8 cellular contexts compared by ENCODE assay signal in genomic region chr3:107752202-107752990, GRCh38.
A peak's percentile ranks its signal among the peaks of the same experiment; 100 is the strongest.
DNase-seq lines count a peak whose midpoint lies in the region; ATAC-seq, FAIRE-seq and TF ChIP-seq lines count a peak whose summit lies in the region.

No MANE protein-coding gene starts in this region.

- H3K9me3 Mint-ChIP-seq in WTC11, result no peaks in the 10 kb centered on the region
- no peaks in the 10 kb centered on the region for H3K9me3 Mint-ChIP-seq in activated CD4-positive, alpha-beta memory T cell treated with anti-CD3 and anti-CD28 coated beads for 36 hours
- H3K9me3 Mint-ChIP-seq in activated naive CD4-positive, alpha-beta T cell treated with anti-CD3 and anti-CD28 coated beads, Interleukin-2, amount 50 U/mL, for 72 hours, result no peaks in the 10 kb centered on the region

- intact Hi-C loops in activated CD4-positive, alpha-beta memory T cell treated with anti-CD3 and anti-CD28 coated beads for 36 hours (cut with micrococcal nuclease), result loop anchor here (1.0 to 2.0 kb wide), 2 partner anchors 62 to 76 kb away; no protein-coding TSS in a partner anchor

- H3K4me3 Mint-ChIP-seq in WTC11, result no peak overlapping the region
- no peak overlapping the region for H3K4me3 Mint-ChIP-seq in activated CD4-positive, alpha-beta memory T cell treated with anti-CD3 and anti-CD28 coated beads for 36 hours

- FAIRE-seq in keratinocyte (lab: Jason Lieb, UNC), result no peak

- no peak overlapping the region for H3K4me2 ChIP-seq in keratinocyte (ENCODE audit: control insufficient read depth, extremely low read depth, insufficient read depth, low read depth, low read length)

- dilution Hi-C loops in keratinocyte (cut with MboI; ENCODE audit: extremely low pct_ligation_motif_present, low sequenced_read_pairs), result no loop called here

- no peak overlapping the region for H3K4me3 ChIP-seq in keratinocyte (ENCODE audit: control insufficient read depth in 2 of 3, extremely low read depth in 1 of 3, insufficient read depth in 2 of 3, low read depth in 1 of 3, low read length in 3 of 3)

- peaks cover 5% of the 10 kb centered on the region for H3K4me1 Mint-ChIP-seq in WTC11
- H3K4me1 Mint-ChIP-seq in activated CD4-positive, alpha-beta memory T cell treated with anti-CD3 and anti-CD28 coated beads for 36 hours (ENCODE audit: low read depth), result no peaks in the 10 kb centered on the region

- no peak overlapping the region for H3K9ac ChIP-seq in keratinocyte (ENCODE audit: control insufficient read depth, extremely low read depth, insufficient read depth, low read length)

- H3K9me1 ChIP-seq in keratinocyte (ENCODE audit: control insufficient read depth, extremely low read depth, insufficient read depth, low read length), result no peaks in the 10 kb centered on the region

- H3K27me3 ChIP-seq in keratinocyte (ENCODE audit: control insufficient read depth, extremely low read depth, insufficient read depth, low read length), result no peaks in the 10 kb centered on the region

- POLR2A ChIA-PET in WTC11 (lab: Charles Lee), result interaction anchor here (0.6 kb wide), 1 partner anchor 92 kb away, joined by 5 read pairs; no protein-coding TSS in a partner anchor
- POLR2A ChIA-PET in activated CD4-positive, alpha-beta memory T cell treated with anti-CD3 and anti-CD28 coated beads for 36 hours (lab: Charles Lee), result no interaction called here

- H3K36me3 ChIP-seq in keratinocyte (ENCODE audit: control insufficient read depth in 2 of 2, extremely low read depth in 1 of 2, insufficient read depth in 2 of 2, low read length in 2 of 2), result peaks cover 0 to 2% of the 10 kb centered on the region in 2 experiments

- peak overlapping the region; percentile 4 for H3K27ac Mint-ChIP-seq in WTC11
- H3K27ac Mint-ChIP-seq in activated CD4-positive, alpha-beta memory T cell treated with anti-CD3 and anti-CD28 coated beads for 36 hours, result no peak overlapping the region
- no peak overlapping the region for H3K27ac Mint-ChIP-seq in activated naive CD4-positive, alpha-beta T cell treated with anti-CD3 and anti-CD28 coated beads, Interleukin-2, amount 50 U/mL, for 72 hours

- ATAC-seq in WTC11 (peak; percentile 94), GM21528 (IDR thresholded peaks at IDR 0.05; ENCODE audit: low FRiP score, unreplicated experiment) (no peak)
- no peak for ATAC-seq in activated naive CD4-positive, alpha-beta T cell treated with anti-CD3 and anti-CD28 coated beads, Interleukin-2, amount 50 U/mL, for 72 hours

- H4K20me1 ChIP-seq in keratinocyte (ENCODE audit: control insufficient read depth, extremely low read depth, insufficient read depth, low read length), result no peaks in the 10 kb centered on the region

- H3K4me1 ChIP-seq in keratinocyte (ENCODE audit: control insufficient read depth, extremely low read depth, insufficient read depth, low read length), result no peaks in the 10 kb centered on the region

- no peaks in the 10 kb centered on the region for H3K27me3 Mint-ChIP-seq in WTC11 (ENCODE audit: low read depth)
- H3K27me3 Mint-ChIP-seq in activated CD4-positive, alpha-beta memory T cell treated with anti-CD3 and anti-CD28 coated beads for 36 hours, result no peaks in the 10 kb centered on the region

- no peak overlapping the region for H3K27ac ChIP-seq in keratinocyte (ENCODE audit: control insufficient read depth, insufficient read depth, low read length)

- H3K36me3 Mint-ChIP-seq in WTC11, result peaks cover 6% of the 10 kb centered on the region; the same call in 1 of the 2 replicates
- H3K36me3 Mint-ChIP-seq in activated CD4-positive, alpha-beta memory T cell treated with anti-CD3 and anti-CD28 coated beads for 36 hours, result peaks cover 12% of the 10 kb centered on the region
- no peaks in the 10 kb centered on the region for H3K36me3 Mint-ChIP-seq in activated naive CD4-positive, alpha-beta T cell treated with anti-CD3 and anti-CD28 coated beads, Interleukin-2, amount 50 U/mL, for 72 hours

- CTCF ChIA-PET in WTC11 (lab: Charles Lee), result interaction anchor here (0.6 to 1.9 kb wide), 22 partner anchors 9 to 546 kb away, joined by 3 to 11 read pairs (median 4); no protein-coding TSS in a partner anchor
- CTCF ChIA-PET in activated CD4-positive, alpha-beta memory T cell treated with anti-CD3 and anti-CD28 coated beads for 36 hours (lab: Charles Lee), result interaction anchor here (0.6 to 2.3 kb wide), 11 partner anchors 10 to 680 kb away, joined by 3 to 15 read pairs (median 3); no protein-coding TSS in a partner anchor

- TF ChIP-seq CTCF in LNCAP (IDR thresholded peaks at IDR 0.05) (peak; percentile 70), WTC11 (IDR thresholded peaks at IDR 0.05) (peak; percentile 49), keratinocyte (optimal IDR thresholded peaks at IDR 0.05 in 1 of 3, IDR thresholded peaks at IDR 0.05 in 1 of 3, conservative IDR thresholded peaks at IDR 0.05 in 1 of 3; ENCODE audit: extremely low read depth in 1 of 3, insufficient read depth in 2 of 3, low read length in 3 of 3) (peak; percentile 49 to 79 (median 61))

- H2AFZ ChIP-seq in keratinocyte (ENCODE audit: control insufficient read depth, low read length), result no peak overlapping the region

- H3K9me3 ChIP-seq in keratinocyte (ENCODE audit: control insufficient read depth, low read depth, low read length), result no peaks in the 10 kb centered on the region

- DNase-seq in EL (peak; percentile 24), WTC11 (ENCODE audit: low spot score) (peak; percentile 16), keratinocyte (ENCODE audit: low read depth, low spot score) (no peak)
- no peak for DNase-seq in activated CD4-positive, alpha-beta memory T cell treated with anti-CD3 and anti-CD28 coated beads for 36 hours
- no peak for DNase-seq in activated naive CD4-positive, alpha-beta T cell treated with anti-CD3 and anti-CD28 coated beads, Interleukin-2, amount 50 U/mL, for 72 hours (ENCODE audit: low spot score in 2 of 2)
- no peak for DNase-seq in stimulated activated CD4-positive, alpha-beta T cell treated with anti-CD3 and anti-CD28 coated beads, Interleukin-12 subunit alpha, Interleukin-12 subunit beta, amount 100 ng/mL, for 4 hours

- H3K79me2 ChIP-seq in keratinocyte (ENCODE audit: control insufficient read depth, insufficient read depth, low read length), result no peaks in the 10 kb centered on the region

TF ChIP-seq in WTC11, 78 proteins besides CTCF, POLR2A, EP300 and RAD21:
- TF ChIP-seq IRF2 (CRISPR knock-in tag; IDR thresholded peaks at IDR 0.05; ENCODE audit: borderline replicate concordance, low read depth) (no peak), MXD4 (CRISPR knock-in tag; IDR thresholded peaks at IDR 0.05; ENCODE audit: borderline replicate concordance) (no peak), ZNF121 (CRISPR knock-in tag; IDR thresholded peaks at IDR 0.05) (no peak), CBFB (CRISPR knock-in tag; IDR thresholded peaks at IDR 0.05; ENCODE audit: low read depth) (no peak), NR2C2 (CRISPR knock-in tag; IDR thresholded peaks at IDR 0.05) (no peak)

Comparison
In these comparisons a context has a peak if more than half of its experiments do, and no peak if none do; other contexts are left out.
1. DNase-seq: peak in EL (single experiment) and WTC11 (single experiment); none in keratinocyte (single experiment), activated CD4-positive, alpha-beta memory T cell treated with anti-CD3 and anti-CD28 coated beads for 36 hours (single experiment), activated naive CD4-positive, alpha-beta T cell treated with anti-CD3 and anti-CD28 coated beads, Interleukin-2, amount 50 U/mL, for 72 hours (0 of 2) and stimulated activated CD4-positive, alpha-beta T cell treated with anti-CD3 and anti-CD28 coated beads, Interleukin-12 subunit alpha, Interleukin-12 subunit beta, amount 100 ng/mL, for 4 hours (single experiment).
2. Peak in every context shown above with its lines, with median percentiles within 50 percentile points of each other: CTCF ChIP-seq.